ENCODE assay signal across 23 cellular contexts in genomic region chr2:71807969-71808451, GRCh38.
A peak's percentile ranks its signal among the peaks of the same experiment; 100 is the strongest.
DNase-seq lines count a peak whose midpoint lies in the region; ATAC-seq and TF ChIP-seq lines count a peak whose summit lies in the region.
"Had no signal": no experiment of that assay in that cellular context is flagged by ENCODE, and none has a peak within 500 bp of the region (broad histone marks: within the 10 kb centered on the region; RNA-seq: fewer than 3 reads in every experiment).

No MANE protein-coding gene starts in this region.

- no peak overlapping the region for H3K4me3 Mint-ChIP-seq in natural killer cell
- H3K4me3 Mint-ChIP-seq: activated B cell treated with CpG ODN at 0.5 μM for 24 hours; activated CD8-positive, alpha-beta T cell treated with anti-CD3 and anti-CD28 coated beads for 36 hours; activated T-helper 1 cell treated with anti-CD3 and anti-CD28 coated beads, Interleukin-12 subunit alpha, Interleukin-12 subunit beta, Interleukin-2, Interleukin-4 antibody, amounts not matched to agents 30 ng/mL and 10 ng/mL and 1 ng/mL, durations not matched to agents 14 hours and 24 hours and 36 hours; CD4-positive, alpha-beta memory T cell; memory B cell; neural crest cell; stimulated activated effector memory CD8-positive, alpha-beta T cell treated with anti-CD3 and anti-CD28 coated beads, Interleukin-12 subunit alpha, Interleukin-12 subunit beta, amount 100 ng/mL, for 72 hours; T-helper 2 cell treated with Interferon-gamma antibody and Interleukin-4, amounts not matched to agents 5 μg/mL and 100 μg/mL, for 36 hours had no signal

- H3K27ac Mint-ChIP-seq in natural killer cell = no peak overlapping the region
- H3K27ac Mint-ChIP-seq: activated B cell treated with CpG ODN at 0.5 μM for 24 hours; activated CD8-positive, alpha-beta T cell treated with anti-CD3 and anti-CD28 coated beads for 36 hours; activated T-helper 1 cell treated with anti-CD3 and anti-CD28 coated beads, Interleukin-12 subunit alpha, Interleukin-12 subunit beta, Interleukin-2, Interleukin-4 antibody, amounts not matched to agents 30 ng/mL and 10 ng/mL and 1 ng/mL, durations not matched to agents 14 hours and 24 hours and 36 hours; CD4-positive, alpha-beta memory T cell; memory B cell; stimulated activated effector memory CD8-positive, alpha-beta T cell treated with anti-CD3 and anti-CD28 coated beads, Interleukin-12 subunit alpha, Interleukin-12 subunit beta, amount 100 ng/mL, for 72 hours; T-helper 2 cell treated with Interferon-gamma antibody and Interleukin-4, amounts not matched to agents 5 μg/mL and 100 μg/mL, for 36 hours had no signal

- TF ChIP-seq CTCF in fibroblast of mammary gland (conservative IDR thresholded peaks at IDR 0.05; ENCODE audit: control insufficient read depth, insufficient read depth, low read depth, low read length) = no peak
- no peak for TF ChIP-seq CTCF in natural killer cell (IDR thresholded peaks at IDR 0.05)

- ATAC-seq in sciatic nerve = peak; percentile 92
- ATAC-seq in natural killer cell = no peak
- no peak for ATAC-seq in HG03039 (IDR thresholded peaks at IDR 0.05; ENCODE audit: unreplicated experiment)
- ATAC-seq: activated CD8-positive, alpha-beta T cell treated with anti-CD3 and anti-CD28 coated beads for 36 hours; stimulated activated effector memory CD8-positive, alpha-beta T cell treated with anti-CD3 and anti-CD28 coated beads, Interleukin-12 subunit alpha, Interleukin-12 subunit beta, amount 100 ng/mL, for 72 hours had no signal

- peak; percentile 76 for DNase-seq in LHCN-M2 (ENCODE audit: low read depth)
- peak; percentile 35 for DNase-seq in fibroblast of mammary gland (ENCODE audit: low read depth)
- DNase-seq in left kidney (ENCODE audit: low read depth, low spot score) = peak; percentile 77
- DNase-seq in sciatic nerve (ENCODE audit: low spot score) = no peak
- no peak for DNase-seq in activated naive CD4-positive, alpha-beta T cell (lab: John Stamatoyannopoulos, UW)
- DNase-seq in natural killer cell = no peak
- DNase-seq in HCEC 1CT = no peak
- DNase-seq: activated B cell treated with CpG ODN at 0.5 μM for 24 hours; activated CD8-positive, alpha-beta T cell treated with anti-CD3 and anti-CD28 coated beads for 36 hours; CD4-positive, alpha-beta memory T cell; DMS153; GDM1; H7; NCI-H1417; NCI-H774 had no signal

- no peak overlapping the region for H3K4me3 ChIP-seq in fibroblast of mammary gland (ENCODE audit: control insufficient read depth, low read depth, low read length)
- H3K4me3 ChIP-seq: breast epithelium, SK-N-MC had no signal

- H3K27me3 Mint-ChIP-seq in natural killer cell (ENCODE audit: low read depth in 2 of 2) = peaks cover 0 to 2% of the 10 kb centered on the region in 2 donors
- H3K27me3 Mint-ChIP-seq: activated B cell treated with CpG ODN at 0.5 μM for 24 hours; activated CD8-positive, alpha-beta T cell treated with anti-CD3 and anti-CD28 coated beads for 36 hours had no signal

- no peaks in the 10 kb centered on the region for H3K9me3 Mint-ChIP-seq in natural killer cell
- H3K9me3 Mint-ChIP-seq: activated B cell treated with CpG ODN at 0.5 μM for 24 hours; activated CD8-positive, alpha-beta T cell treated with anti-CD3 and anti-CD28 coated beads for 36 hours; activated T-helper 1 cell treated with anti-CD3 and anti-CD28 coated beads, Interleukin-12 subunit alpha, Interleukin-12 subunit beta, Interleukin-2, Interleukin-4 antibody, amounts not matched to agents 30 ng/mL and 10 ng/mL and 1 ng/mL, durations not matched to agents 14 hours and 24 hours and 36 hours; CD4-positive, alpha-beta memory T cell; memory B cell; stimulated activated effector memory CD8-positive, alpha-beta T cell treated with anti-CD3 and anti-CD28 coated beads, Interleukin-12 subunit alpha, Interleukin-12 subunit beta, amount 100 ng/mL, for 72 hours; T-helper 2 cell treated with Interferon-gamma antibody and Interleukin-4, amounts not matched to agents 5 μg/mL and 100 μg/mL, for 36 hours had no signal

- H3K4me1 Mint-ChIP-seq in natural killer cell = no peaks in the 10 kb centered on the region
- H3K4me1 Mint-ChIP-seq: activated B cell treated with CpG ODN at 0.5 μM for 24 hours; CD4-positive, alpha-beta memory T cell; memory B cell; neural crest cell; stimulated activated effector memory CD8-positive, alpha-beta T cell treated with anti-CD3 and anti-CD28 coated beads, Interleukin-12 subunit alpha, Interleukin-12 subunit beta, amount 100 ng/mL, for 72 hours had no signal

- H3K36me3 Mint-ChIP-seq in natural killer cell = no peaks in the 10 kb centered on the region
- H3K36me3 Mint-ChIP-seq: CD4-positive, alpha-beta memory T cell; memory B cell; stimulated activated effector memory CD8-positive, alpha-beta T cell treated with anti-CD3 and anti-CD28 coated beads, Interleukin-12 subunit alpha, Interleukin-12 subunit beta, amount 100 ng/mL, for 72 hours had no signal

- intact Hi-C loops in sciatic nerve (cut with DNase I) = no loop called here
- intact Hi-C loops in natural killer cell (cut with micrococcal nuclease) = no loop called here

Comparison
In these comparisons a context has a peak if more than half of its experiments do, and no peak if none do; other contexts are left out.
1. DNase-seq: peak in LHCN-M2 (single experiment), fibroblast of mammary gland (single experiment) and left kidney (single experiment); none in sciatic nerve (single experiment), activated naive CD4-positive, alpha-beta T cell (0 of 4), natural killer cell (single experiment) and HCEC 1CT (single experiment).